1 cellular context compared by ENCODE assay signal in the genomic region with DNA sequence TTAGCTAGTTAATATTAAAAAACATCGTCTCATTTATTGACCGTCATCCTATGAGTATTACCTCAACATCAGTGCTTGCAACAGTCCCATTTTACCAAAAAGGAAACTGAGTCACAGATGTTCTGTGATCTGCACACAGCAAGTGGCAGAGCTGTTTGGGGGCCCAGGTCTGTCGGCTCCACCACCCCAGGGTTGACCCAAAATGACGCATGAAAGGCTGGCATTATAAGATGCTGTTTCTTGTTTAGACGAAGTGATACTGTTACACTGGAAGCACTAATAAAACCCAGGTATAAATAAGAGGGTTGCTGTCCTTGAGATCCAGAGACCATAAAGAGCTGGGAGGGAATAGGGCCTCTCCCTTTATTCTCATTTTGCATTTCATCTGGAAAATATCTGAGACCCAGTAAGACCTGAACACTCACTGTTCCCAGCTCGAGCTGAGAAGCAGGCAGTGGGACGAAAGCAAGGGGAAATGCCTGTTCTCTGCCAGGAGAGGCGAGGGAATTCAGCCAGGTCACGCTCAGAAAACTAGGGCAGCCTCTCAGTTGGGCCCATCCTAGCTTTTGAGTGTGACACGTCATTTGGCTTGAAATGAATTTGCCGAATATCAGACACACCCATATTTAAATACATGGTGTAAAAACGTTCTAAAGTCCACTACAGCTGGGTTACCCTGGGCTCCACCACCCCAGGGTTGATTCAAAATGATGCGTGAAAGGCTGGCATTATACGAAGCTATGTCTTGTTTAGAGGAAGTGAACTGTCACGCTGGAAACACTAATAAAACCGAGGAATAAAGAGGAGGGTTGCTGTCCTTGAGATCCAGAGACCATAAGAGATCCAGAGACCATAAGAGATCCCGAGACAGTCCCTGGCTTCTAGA.
TF ChIP-seq lines count a peak whose summit lies in the region.

No MANE protein-coding gene starts in this region.

TF ChIP-seq in HCT116, 20 proteins besides CTCF, POLR2A, EP300 and RAD21:
- TF ChIP-seq, protein P1, sequence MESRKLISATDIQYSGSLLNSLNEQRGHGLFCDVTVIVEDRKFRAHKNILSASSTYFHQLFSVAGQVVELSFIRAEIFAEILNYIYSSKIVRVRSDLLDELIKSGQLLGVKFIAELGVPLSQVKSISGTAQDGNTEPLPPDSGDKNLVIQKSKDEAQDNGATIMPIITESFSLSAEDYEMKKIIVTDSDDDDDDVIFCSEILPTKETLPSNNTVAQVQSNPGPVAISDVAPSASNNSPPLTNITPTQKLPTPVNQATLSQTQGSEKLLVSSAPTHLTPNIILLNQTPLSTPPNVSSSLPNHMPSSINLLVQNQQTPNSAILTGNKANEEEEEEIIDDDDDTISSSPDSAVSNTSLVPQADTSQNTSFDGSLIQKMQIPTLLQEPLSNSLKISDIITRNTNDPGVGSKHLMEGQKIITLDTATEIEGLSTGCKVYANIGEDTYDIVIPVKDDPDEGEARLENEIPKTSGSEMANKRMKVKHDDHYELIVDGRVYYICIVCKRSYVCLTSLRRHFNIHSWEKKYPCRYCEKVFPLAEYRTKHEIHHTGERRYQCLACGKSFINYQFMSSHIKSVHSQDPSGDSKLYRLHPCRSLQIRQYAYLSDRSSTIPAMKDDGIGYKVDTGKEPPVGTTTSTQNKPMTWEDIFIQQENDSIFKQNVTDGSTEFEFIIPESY (IDR thresholded peaks at IDR 0.05; ENCODE audit: extremely low read depth, insufficient replicate concordance, low read length) = no peak
- no peak for TF ChIP-seq SIN3A (IDR thresholded peaks at IDR 0.05; ENCODE audit: low read depth)
- TF ChIP-seq ELF1 (IDR thresholded peaks at IDR 0.05; ENCODE audit: borderline replicate concordance, low read depth) = no peak
- TF ChIP-seq CEBPB (IDR thresholded peaks at IDR 0.05; ENCODE audit: low read depth) = no peak
- TF ChIP-seq CBX3 (IDR thresholded peaks at IDR 0.05; ENCODE audit: low read depth) = no peak
- TF ChIP-seq EZH2phosphoT487 (IDR thresholded peaks at IDR 0.05; ENCODE audit: borderline replicate concordance) = no peak
- no peak for TF ChIP-seq SRF (IDR thresholded peaks at IDR 0.05; ENCODE audit: low read depth)
- TF ChIP-seq, protein P2, sequence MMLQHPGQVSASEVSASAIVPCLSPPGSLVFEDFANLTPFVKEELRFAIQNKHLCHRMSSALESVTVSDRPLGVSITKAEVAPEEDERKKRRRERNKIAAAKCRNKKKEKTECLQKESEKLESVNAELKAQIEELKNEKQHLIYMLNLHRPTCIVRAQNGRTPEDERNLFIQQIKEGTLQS (IDR thresholded peaks at IDR 0.05) = no peak
- TF ChIP-seq EGR1 (IDR thresholded peaks at IDR 0.05; ENCODE audit: low read depth) = no peak
- TF ChIP-seq POLR2AphosphoS5 (IDR thresholded peaks at IDR 0.05; ENCODE audit: low read depth, low read length) = no peak
- no peak for TF ChIP-seq EZH2 (IDR thresholded peaks at IDR 0.05)
- TF ChIP-seq ZNF274 (IDR thresholded peaks at IDR 0.05; ENCODE audit: low read depth, low read length) = no peak
- no peak for TF ChIP-seq ZFX (IDR thresholded peaks at IDR 0.05)
- TF ChIP-seq JUND (IDR thresholded peaks at IDR 0.05) = no peak
- no peak for TF ChIP-seq SP1 (IDR thresholded peaks at IDR 0.05; ENCODE audit: low read depth)
- TF ChIP-seq TCF7L2 (IDR thresholded peaks at IDR 0.05; ENCODE audit: borderline replicate concordance, extremely low read depth, insufficient read depth, insufficient read length) = no peak
- TF ChIP-seq FOSL1 (IDR thresholded peaks at IDR 0.05; ENCODE audit: low read depth) = no peak
